2 cellular contexts compared by ENCODE assay signal in the genomic region with DNA sequence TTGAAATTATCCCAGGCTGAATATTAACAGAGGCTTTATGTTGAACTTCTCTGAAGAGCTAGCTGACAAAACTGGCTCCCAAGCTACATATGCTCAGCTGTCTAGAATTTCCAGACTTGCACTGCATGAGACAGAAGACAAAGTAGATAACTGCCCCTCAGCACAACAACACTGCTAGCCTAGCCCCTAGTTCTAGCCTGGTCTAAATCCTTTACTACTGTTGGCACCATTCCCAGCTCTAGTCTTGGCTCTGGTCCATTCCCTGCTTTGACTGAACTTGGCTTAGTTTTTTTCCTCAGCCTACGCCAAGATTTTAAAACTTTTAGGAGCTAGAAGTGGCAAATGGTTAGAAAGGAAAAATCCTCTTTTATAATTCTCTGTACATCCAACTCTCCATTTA.
TF ChIP-seq lines count a peak whose summit lies in the region.

No MANE protein-coding gene starts in this region.

TF ChIP-seq in A549, 52 proteins besides CTCF, POLR2A, EP300 and RAD21:
- TF ChIP-seq, protein P1, sequence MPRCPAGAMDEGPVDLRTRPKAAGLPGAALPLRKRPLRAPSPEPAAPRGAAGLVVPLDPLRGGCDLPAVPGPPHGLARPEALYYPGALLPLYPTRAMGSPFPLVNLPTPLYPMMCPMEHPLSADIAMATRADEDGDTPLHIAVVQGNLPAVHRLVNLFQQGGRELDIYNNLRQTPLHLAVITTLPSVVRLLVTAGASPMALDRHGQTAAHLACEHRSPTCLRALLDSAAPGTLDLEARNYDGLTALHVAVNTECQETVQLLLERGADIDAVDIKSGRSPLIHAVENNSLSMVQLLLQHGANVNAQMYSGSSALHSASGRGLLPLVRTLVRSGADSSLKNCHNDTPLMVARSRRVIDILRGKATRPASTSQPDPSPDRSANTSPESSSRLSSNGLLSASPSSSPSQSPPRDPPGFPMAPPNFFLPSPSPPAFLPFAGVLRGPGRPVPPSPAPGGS (IDR thresholded peaks at IDR 0.05) = no peak
- TF ChIP-seq ZC3H11A (IDR thresholded peaks at IDR 0.05) (no peak), CBX2 (IDR thresholded peaks at IDR 0.05; ENCODE audit: borderline replicate concordance, low read depth) (no peak), ZFP36 (IDR thresholded peaks at IDR 0.05; ENCODE audit: borderline replicate concordance, partially characterized antibody) (no peak), MAZ (IDR thresholded peaks at IDR 0.05; ENCODE audit: borderline replicate concordance, low read depth, low read length) (no peak), TP53 (CRISPR knock-in tag; IDR thresholded peaks at IDR 0.05) (no peak), EHMT2 (IDR thresholded peaks at IDR 0.05; ENCODE audit: low read depth) (no peak), ZSCAN20 (CRISPR knock-in tag; IDR thresholded peaks at IDR 0.05) (no peak), FOXS1 (CRISPR knock-in tag; IDR thresholded peaks at IDR 0.05) (no peak), RNF2 (IDR thresholded peaks at IDR 0.05; ENCODE audit: borderline replicate concordance, low read depth) (no peak), CHD4 (IDR thresholded peaks at IDR 0.05; ENCODE audit: borderline replicate concordance) (no peak), HOXB13 (CRISPR knock-in tag; IDR thresholded peaks at IDR 0.05; ENCODE audit: low read depth) (no peak), MAFK (IDR thresholded peaks at IDR 0.05; ENCODE audit: partially characterized antibody) (no peak), HDAC2 (IDR thresholded peaks at IDR 0.05) (no peak), RARB (CRISPR knock-in tag; IDR thresholded peaks at IDR 0.05) (no peak)
- TF ChIP-seq, protein P2, sequence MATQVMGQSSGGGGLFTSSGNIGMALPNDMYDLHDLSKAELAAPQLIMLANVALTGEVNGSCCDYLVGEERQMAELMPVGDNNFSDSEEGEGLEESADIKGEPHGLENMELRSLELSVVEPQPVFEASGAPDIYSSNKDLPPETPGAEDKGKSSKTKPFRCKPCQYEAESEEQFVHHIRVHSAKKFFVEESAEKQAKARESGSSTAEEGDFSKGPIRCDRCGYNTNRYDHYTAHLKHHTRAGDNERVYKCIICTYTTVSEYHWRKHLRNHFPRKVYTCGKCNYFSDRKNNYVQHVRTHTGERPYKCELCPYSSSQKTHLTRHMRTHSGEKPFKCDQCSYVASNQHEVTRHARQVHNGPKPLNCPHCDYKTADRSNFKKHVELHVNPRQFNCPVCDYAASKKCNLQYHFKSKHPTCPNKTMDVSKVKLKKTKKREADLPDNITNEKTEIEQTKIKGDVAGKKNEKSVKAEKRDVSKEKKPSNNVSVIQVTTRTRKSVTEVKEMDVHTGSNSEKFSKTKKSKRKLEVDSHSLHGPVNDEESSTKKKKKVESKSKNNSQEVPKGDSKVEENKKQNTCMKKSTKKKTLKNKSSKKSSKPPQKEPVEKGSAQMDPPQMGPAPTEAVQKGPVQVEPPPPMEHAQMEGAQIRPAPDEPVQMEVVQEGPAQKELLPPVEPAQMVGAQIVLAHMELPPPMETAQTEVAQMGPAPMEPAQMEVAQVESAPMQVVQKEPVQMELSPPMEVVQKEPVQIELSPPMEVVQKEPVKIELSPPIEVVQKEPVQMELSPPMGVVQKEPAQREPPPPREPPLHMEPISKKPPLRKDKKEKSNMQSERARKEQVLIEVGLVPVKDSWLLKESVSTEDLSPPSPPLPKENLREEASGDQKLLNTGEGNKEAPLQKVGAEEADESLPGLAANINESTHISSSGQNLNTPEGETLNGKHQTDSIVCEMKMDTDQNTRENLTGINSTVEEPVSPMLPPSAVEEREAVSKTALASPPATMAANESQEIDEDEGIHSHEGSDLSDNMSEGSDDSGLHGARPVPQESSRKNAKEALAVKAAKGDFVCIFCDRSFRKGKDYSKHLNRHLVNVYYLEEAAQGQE (IDR thresholded peaks at IDR 0.05) = no peak
- TF ChIP-seq, protein P3, sequence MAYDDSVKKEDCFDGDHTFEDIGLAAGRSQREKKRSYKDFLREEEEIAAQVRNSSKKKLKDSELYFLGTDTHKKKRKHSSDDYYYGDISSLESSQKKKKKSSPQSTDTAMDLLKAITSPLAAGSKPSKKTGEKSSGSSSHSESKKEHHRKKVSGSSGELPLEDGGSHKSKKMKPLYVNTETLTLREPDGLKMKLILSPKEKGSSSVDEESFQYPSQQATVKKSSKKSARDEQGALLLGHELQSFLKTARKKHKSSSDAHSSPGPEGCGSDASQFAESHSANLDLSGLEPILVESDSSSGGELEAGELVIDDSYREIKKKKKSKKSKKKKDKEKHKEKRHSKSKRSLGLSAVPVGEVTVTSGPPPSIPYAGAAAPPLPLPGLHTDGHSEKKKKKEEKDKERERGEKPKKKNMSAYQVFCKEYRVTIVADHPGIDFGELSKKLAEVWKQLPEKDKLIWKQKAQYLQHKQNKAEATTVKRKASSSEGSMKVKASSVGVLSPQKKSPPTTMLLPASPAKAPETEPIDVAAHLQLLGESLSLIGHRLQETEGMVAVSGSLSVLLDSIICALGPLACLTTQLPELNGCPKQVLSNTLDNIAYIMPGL (CRISPR knock-in tag; IDR thresholded peaks at IDR 0.05; ENCODE audit: borderline replicate concordance) = no peak
- TF ChIP-seq, protein P4, sequence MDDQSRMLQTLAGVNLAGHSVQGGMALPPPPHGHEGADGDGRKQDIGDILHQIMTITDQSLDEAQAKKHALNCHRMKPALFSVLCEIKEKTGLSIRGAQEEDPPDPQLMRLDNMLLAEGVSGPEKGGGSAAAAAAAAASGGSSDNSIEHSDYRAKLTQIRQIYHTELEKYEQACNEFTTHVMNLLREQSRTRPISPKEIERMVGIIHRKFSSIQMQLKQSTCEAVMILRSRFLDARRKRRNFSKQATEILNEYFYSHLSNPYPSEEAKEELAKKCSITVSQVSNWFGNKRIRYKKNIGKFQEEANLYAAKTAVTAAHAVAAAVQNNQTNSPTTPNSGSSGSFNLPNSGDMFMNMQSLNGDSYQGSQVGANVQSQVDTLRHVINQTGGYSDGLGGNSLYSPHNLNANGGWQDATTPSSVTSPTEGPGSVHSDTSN (IDR thresholded peaks at IDR 0.05) = no peak
- TF ChIP-seq, protein P5, sequence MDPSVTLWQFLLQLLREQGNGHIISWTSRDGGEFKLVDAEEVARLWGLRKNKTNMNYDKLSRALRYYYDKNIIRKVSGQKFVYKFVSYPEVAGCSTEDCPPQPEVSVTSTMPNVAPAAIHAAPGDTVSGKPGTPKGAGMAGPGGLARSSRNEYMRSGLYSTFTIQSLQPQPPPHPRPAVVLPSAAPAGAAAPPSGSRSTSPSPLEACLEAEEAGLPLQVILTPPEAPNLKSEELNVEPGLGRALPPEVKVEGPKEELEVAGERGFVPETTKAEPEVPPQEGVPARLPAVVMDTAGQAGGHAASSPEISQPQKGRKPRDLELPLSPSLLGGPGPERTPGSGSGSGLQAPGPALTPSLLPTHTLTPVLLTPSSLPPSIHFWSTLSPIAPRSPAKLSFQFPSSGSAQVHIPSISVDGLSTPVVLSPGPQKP (IDR thresholded peaks at IDR 0.05; ENCODE audit: low read depth, low read length) = no peak
- TF ChIP-seq, protein P6, sequence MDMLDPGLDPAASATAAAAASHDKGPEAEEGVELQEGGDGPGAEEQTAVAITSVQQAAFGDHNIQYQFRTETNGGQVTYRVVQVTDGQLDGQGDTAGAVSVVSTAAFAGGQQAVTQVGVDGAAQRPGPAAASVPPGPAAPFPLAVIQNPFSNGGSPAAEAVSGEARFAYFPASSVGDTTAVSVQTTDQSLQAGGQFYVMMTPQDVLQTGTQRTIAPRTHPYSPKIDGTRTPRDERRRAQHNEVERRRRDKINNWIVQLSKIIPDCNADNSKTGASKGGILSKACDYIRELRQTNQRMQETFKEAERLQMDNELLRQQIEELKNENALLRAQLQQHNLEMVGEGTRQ (IDR thresholded peaks at IDR 0.05) = no peak
TF ChIP-seq in A549: peak in this region for 0.

TF ChIP-seq in K562, 482 proteins besides CTCF, POLR2A, EP300 and RAD21:
- TF ChIP-seq SNRNP70 (optimal IDR thresholded peaks at IDR 0.05; ENCODE audit: low read depth, low read length) (no peak), NFIC (IDR thresholded peaks at IDR 0.05) (peak; percentile 81), ZNF41 (CRISPR knock-in tag; conservative IDR thresholded peaks at IDR 0.05) (no peak), JUND (IDR thresholded peaks at IDR 0.05; ENCODE audit: borderline replicate concordance, low read depth, low read length) (no peak), JUND (tag; IDR thresholded peaks at IDR 0.05; ENCODE audit: borderline replicate concordance, low read depth, low read length) (no peak), CBFA2T3 (IDR thresholded peaks at IDR 0.05) (0 out of 2 replicates have a peak, but pooled peaks have one; percentile 7)
- TF ChIP-seq, protein P7, sequence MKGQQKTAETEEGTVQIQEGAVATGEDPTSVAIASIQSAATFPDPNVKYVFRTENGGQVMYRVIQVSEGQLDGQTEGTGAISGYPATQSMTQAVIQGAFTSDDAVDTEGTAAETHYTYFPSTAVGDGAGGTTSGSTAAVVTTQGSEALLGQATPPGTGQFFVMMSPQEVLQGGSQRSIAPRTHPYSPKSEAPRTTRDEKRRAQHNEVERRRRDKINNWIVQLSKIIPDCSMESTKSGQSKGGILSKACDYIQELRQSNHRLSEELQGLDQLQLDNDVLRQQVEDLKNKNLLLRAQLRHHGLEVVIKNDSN (CRISPR knock-in tag; IDR thresholded peaks at IDR 0.05) = no peak
- TF ChIP-seq, protein P8, sequence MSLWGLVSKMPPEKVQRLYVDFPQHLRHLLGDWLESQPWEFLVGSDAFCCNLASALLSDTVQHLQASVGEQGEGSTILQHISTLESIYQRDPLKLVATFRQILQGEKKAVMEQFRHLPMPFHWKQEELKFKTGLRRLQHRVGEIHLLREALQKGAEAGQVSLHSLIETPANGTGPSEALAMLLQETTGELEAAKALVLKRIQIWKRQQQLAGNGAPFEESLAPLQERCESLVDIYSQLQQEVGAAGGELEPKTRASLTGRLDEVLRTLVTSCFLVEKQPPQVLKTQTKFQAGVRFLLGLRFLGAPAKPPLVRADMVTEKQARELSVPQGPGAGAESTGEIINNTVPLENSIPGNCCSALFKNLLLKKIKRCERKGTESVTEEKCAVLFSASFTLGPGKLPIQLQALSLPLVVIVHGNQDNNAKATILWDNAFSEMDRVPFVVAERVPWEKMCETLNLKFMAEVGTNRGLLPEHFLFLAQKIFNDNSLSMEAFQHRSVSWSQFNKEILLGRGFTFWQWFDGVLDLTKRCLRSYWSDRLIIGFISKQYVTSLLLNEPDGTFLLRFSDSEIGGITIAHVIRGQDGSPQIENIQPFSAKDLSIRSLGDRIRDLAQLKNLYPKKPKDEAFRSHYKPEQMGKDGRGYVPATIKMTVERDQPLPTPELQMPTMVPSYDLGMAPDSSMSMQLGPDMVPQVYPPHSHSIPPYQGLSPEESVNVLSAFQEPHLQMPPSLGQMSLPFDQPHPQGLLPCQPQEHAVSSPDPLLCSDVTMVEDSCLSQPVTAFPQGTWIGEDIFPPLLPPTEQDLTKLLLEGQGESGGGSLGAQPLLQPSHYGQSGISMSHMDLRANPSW (CRISPR knock-in tag; IDR thresholded peaks at IDR 0.05) = no peak
- TF ChIP-seq, protein P9, sequence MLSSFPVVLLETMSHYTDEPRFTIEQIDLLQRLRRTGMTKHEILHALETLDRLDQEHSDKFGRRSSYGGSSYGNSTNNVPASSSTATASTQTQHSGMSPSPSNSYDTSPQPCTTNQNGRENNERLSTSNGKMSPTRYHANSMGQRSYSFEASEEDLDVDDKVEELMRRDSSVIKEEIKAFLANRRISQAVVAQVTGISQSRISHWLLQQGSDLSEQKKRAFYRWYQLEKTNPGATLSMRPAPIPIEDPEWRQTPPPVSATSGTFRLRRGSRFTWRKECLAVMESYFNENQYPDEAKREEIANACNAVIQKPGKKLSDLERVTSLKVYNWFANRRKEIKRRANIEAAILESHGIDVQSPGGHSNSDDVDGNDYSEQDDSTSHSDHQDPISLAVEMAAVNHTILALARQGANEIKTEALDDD (IDR thresholded peaks at IDR 0.05) = peak; percentile 67; the same call in 1 of the 2 replicates
- TF ChIP-seq, protein P10, sequence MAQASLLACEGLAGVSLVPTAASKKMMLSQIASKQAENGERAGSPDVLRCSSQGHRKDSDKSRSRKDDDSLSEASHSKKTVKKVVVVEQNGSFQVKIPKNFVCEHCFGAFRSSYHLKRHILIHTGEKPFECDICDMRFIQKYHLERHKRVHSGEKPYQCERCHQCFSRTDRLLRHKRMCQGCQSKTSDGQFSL (CRISPR knock-in tag; IDR thresholded peaks at IDR 0.05) = no peak
- TF ChIP-seq, protein P10 (tag; IDR thresholded peaks at IDR 0.05) = no peak
TF ChIP-seq in K562: peak in this region for 3.
